ENCODE assay signal across 16 cellular contexts in genomic region chr9:28264368-28264767, GRCh38.
A peak's percentile ranks its signal among the peaks of the same experiment; 100 is the strongest.
DNase-seq lines count a peak whose midpoint lies in the region; ATAC-seq and TF ChIP-seq lines count a peak whose summit lies in the region.
"Had no signal": no experiment of that assay in that cellular context is flagged by ENCODE, and none has a peak within 500 bp of the region (broad histone marks: within the 10 kb centered on the region; RNA-seq: fewer than 3 reads in every experiment).

No MANE protein-coding gene starts in this region.

- no peak overlapping the region for H2AFZ ChIP-seq in IMR-90 (replicated peaks; ENCODE audit: low read length, poor library complexity)

- H3K27ac ChIP-seq in IMR-90 (ENCODE audit: insufficient read depth, low read length) = no peak overlapping the region
- H3K27ac ChIP-seq: heart left ventricle, prostate gland had no signal

- TF ChIP-seq POLR2A in IMR-90 (IDR thresholded peaks at IDR 0.05; ENCODE audit: low read depth, low read length) = no peak

- peak; percentile 6 for DNase-seq in IMR-90
- DNase-seq in amniotic epithelial cell (ENCODE audit: low read depth) = peak; percentile 41
- DNase-seq in fibroblast of peridontal ligament (ENCODE audit: extremely low read depth) = peak; percentile 89
- DNase-seq in stromal cell of bone marrow (ENCODE audit: low read depth) = peak; percentile 68
- DNase-seq in NCI-H1930 (lab: John Stamatoyannopoulos, UW) = no peak
- no peak for DNase-seq in activated CD4-positive, alpha-beta memory T cell treated with anti-CD3 and anti-CD28 coated beads for 36 hours
- DNase-seq: heart left ventricle; NCI-H1417 treated with DMSO at 0.1 percent for 48 hours; NCI-H526; stimulated activated CD4-positive, alpha-beta T cell treated with anti-CD3 and anti-CD28 coated beads, Interleukin-2, amount 100 ng/mL, for 24 hours; stimulated activated naive B cell treated with anti-CD40 and anti-IgM and Interleukin-4, amounts not matched to agents 10 μg/mL and 1 μg/mL and 100 μg/mL, for 72 hours had no signal

- no peaks in the 10 kb centered on the region for H3K79me1 ChIP-seq in IMR-90 (ENCODE audit: low read depth in 1 of 2, low read length in 2 of 2)

- no peaks in the 10 kb centered on the region for H3K36me3 Mint-ChIP-seq in activated CD4-positive, alpha-beta memory T cell treated with anti-CD3 and anti-CD28 coated beads for 36 hours
- H3K36me3 Mint-ChIP-seq: activated naive CD4-positive, alpha-beta T cell treated with anti-CD3 and anti-CD28 coated beads, Interleukin-2, amount 50 U/mL, for 72 hours; stimulated activated naive B cell treated with anti-CD40 and anti-IgM and Interleukin-4, amounts not matched to agents 10 μg/mL and 1 μg/mL and 100 μg/mL, for 72 hours had no signal

- H3K4me1 ChIP-seq in IMR-90 (ENCODE audit: control insufficient read depth, insufficient read depth, low read length) = no peaks in the 10 kb centered on the region
- H3K4me1 ChIP-seq: heart left ventricle, prostate gland had no signal

- H3K9me1 ChIP-seq in IMR-90 (ENCODE audit: insufficient read depth, low read length) = no peaks in the 10 kb centered on the region

- no peak for TF ChIP-seq CTCF in IMR-90 (conservative IDR thresholded peaks at IDR 0.05; ENCODE audit: low read depth, low read length)

- H3K4me2 ChIP-seq in IMR-90 (ENCODE audit: low read depth, low read length) = no peak overlapping the region

- H3K27me3 ChIP-seq in IMR-90 (ENCODE audit: control insufficient read depth, insufficient read depth, low read length) = no peaks in the 10 kb centered on the region
- H3K27me3 ChIP-seq: heart left ventricle had no signal

- no peak overlapping the region for H3K56ac ChIP-seq in IMR-90 (ENCODE audit: extremely low read depth, insufficient read depth, low read length)

- no peak for ATAC-seq in IMR-90 (ENCODE audit: low read depth)
- ATAC-seq in GM18502 (IDR thresholded peaks at IDR 0.05; ENCODE audit: poor library complexity, unreplicated experiment) = no peak
- ATAC-seq: activated naive CD4-positive, alpha-beta T cell treated with anti-CD3 and anti-CD28 coated beads, Interleukin-2, amount 50 U/mL, for 72 hours; heart left ventricle; Right ventricle myocardium inferior; stimulated activated naive B cell treated with anti-CD40 and anti-IgM and Interleukin-4, amounts not matched to agents 10 μg/mL and 1 μg/mL and 100 μg/mL, for 72 hours had no signal

- H4K20me1 ChIP-seq in IMR-90 (ENCODE audit: insufficient read depth, low read length) = no peaks in the 10 kb centered on the region

- no peaks in the 10 kb centered on the region for H3K27me3 Mint-ChIP-seq in activated CD4-positive, alpha-beta memory T cell treated with anti-CD3 and anti-CD28 coated beads for 36 hours
- H3K27me3 Mint-ChIP-seq: stimulated activated naive B cell treated with anti-CD40 and anti-IgM and Interleukin-4, amounts not matched to agents 10 μg/mL and 1 μg/mL and 100 μg/mL, for 72 hours had no signal

- dilution Hi-C loops in IMR-90 (cut with HindIII; ENCODE audit: low sequenced_read_pairs, unreplicated experiment) = no loop called here

- no peaks in the 10 kb centered on the region; the same call in 1 of the 2 replicates for H3K9me3 ChIP-seq in IMR-90 (ENCODE audit: control insufficient read depth, insufficient read depth, low read length)
- H3K9me3 ChIP-seq: heart left ventricle, prostate gland had no signal

- H4K91ac ChIP-seq in IMR-90 (ENCODE audit: insufficient read depth, low read depth, low read length) = no peak overlapping the region

- CTCF ChIA-PET in IMR-90 (lab: Yijun Ruan, JAX) = no interaction called here
- CTCF ChIA-PET in activated CD4-positive, alpha-beta memory T cell treated with anti-CD3 and anti-CD28 coated beads for 36 hours (lab: Charles Lee) = no interaction called here

- H3K9ac ChIP-seq in IMR-90 (ENCODE audit: low read depth, low read length) = no peak overlapping the region

- no peak overlapping the region for H2BK5ac ChIP-seq in IMR-90 (ENCODE audit: low read depth, low read length, poor library complexity, severe bottlenecking)

- no peak overlapping the region for H3K4ac ChIP-seq in IMR-90 (ENCODE audit: low read depth, low read length)

- WGBS in IMR-90 (ENCODE audit: extremely low coverage in 2 of 2, insufficient read length in 1 of 2), 2 experiments = no CpG with 5 or more reads among the region's 4 CpGs

- no peaks in the 10 kb centered on the region for H3K36me3 ChIP-seq in IMR-90 (ENCODE audit: control insufficient read depth, insufficient read depth, low read length)
- H3K36me3 ChIP-seq: heart left ventricle, prostate gland had no signal

- no peak overlapping the region for H2AK5ac ChIP-seq in IMR-90 (ENCODE audit: low read depth, low read length)

- no peak overlapping the region for H3K4me3 ChIP-seq in IMR-90 (ENCODE audit: insufficient read depth, low read depth, low read length)
- H3K4me3 ChIP-seq: heart left ventricle, prostate gland had no signal

- no peak overlapping the region for H2AK9ac ChIP-seq in IMR-90 (replicated peaks; ENCODE audit: low read depth, low read length, poor library complexity)

- POLR2A ChIA-PET in IMR-90 (lab: Charles Lee; ENCODE audit: unreplicated experiment) = no interaction called here
- POLR2A ChIA-PET in activated CD4-positive, alpha-beta memory T cell treated with anti-CD3 and anti-CD28 coated beads for 36 hours (lab: Charles Lee) = no interaction called here

- H3K4me3 Mint-ChIP-seq in activated CD4-positive, alpha-beta memory T cell treated with anti-CD3 and anti-CD28 coated beads for 36 hours = no peak overlapping the region
- H3K4me3 Mint-ChIP-seq: activated T-helper 1 cell treated with anti-CD3 and anti-CD28 coated beads, Interleukin-12 subunit alpha, Interleukin-12 subunit beta, Interleukin-2, Interleukin-4 antibody, amounts not matched to agents 30 ng/mL and 10 ng/mL and 1 ng/mL, durations not matched to agents 14 hours and 24 hours and 36 hours; stimulated activated naive B cell treated with anti-CD40 and anti-IgM and Interleukin-4, amounts not matched to agents 10 μg/mL and 1 μg/mL and 100 μg/mL, for 72 hours had no signal

- intact Hi-C loops in IMR-90 (cut with micrococcal nuclease) = no loop called here
- intact Hi-C loops in activated CD4-positive, alpha-beta memory T cell treated with anti-CD3 and anti-CD28 coated beads for 36 hours (cut with micrococcal nuclease) = no loop called here

- TF ChIP-seq RAD21 in IMR-90 (IDR thresholded peaks at IDR 0.05; ENCODE audit: low read length) = no peak

- no peak overlapping the region for H2BK120ac ChIP-seq in IMR-90 (ENCODE audit: low read depth, low read length)

- no peak overlapping the region for H2BK20ac ChIP-seq in IMR-90 (ENCODE audit: low read depth, low read length)

- H3K14ac ChIP-seq in IMR-90 (replicated peaks; ENCODE audit: low read depth, low read length) = no peak overlapping the region

- no peaks in the 10 kb centered on the region for H3K4me1 Mint-ChIP-seq in activated CD4-positive, alpha-beta memory T cell treated with anti-CD3 and anti-CD28 coated beads for 36 hours (ENCODE audit: low read depth)
- H3K4me1 Mint-ChIP-seq: stimulated activated naive B cell treated with anti-CD40 and anti-IgM and Interleukin-4, amounts not matched to agents 10 μg/mL and 1 μg/mL and 100 μg/mL, for 72 hours had no signal

- no peak overlapping the region for H3K18ac ChIP-seq in IMR-90 (ENCODE audit: low read depth, low read length)

- in situ Hi-C loops in IMR-90 (cut with MboI; ENCODE audit: low sequenced_read_pairs) = no loop called here

- H3K23ac ChIP-seq in IMR-90 (ENCODE audit: low read depth, low read length) = no peak overlapping the region

- BruUV-seq in IMR-90 (replicated peaks; lab: Mats Ljungman, UMichigan) = no TSS peak

- no peak overlapping the region for H4K8ac ChIP-seq in IMR-90 (ENCODE audit: low read depth in 2 of 2, low read length in 2 of 2)

- no peak overlapping the region for H2BK15ac ChIP-seq in IMR-90 (ENCODE audit: low read depth, low read length)

- peaks cover 4% of the 10 kb centered on the region for H3K9me3 Mint-ChIP-seq in activated CD4-positive, alpha-beta memory T cell treated with anti-CD3 and anti-CD28 coated beads for 36 hours

- no peak overlapping the region for H3K27ac Mint-ChIP-seq in activated CD4-positive, alpha-beta memory T cell treated with anti-CD3 and anti-CD28 coated beads for 36 hours
- H3K27ac Mint-ChIP-seq: activated naive CD4-positive, alpha-beta T cell treated with anti-CD3 and anti-CD28 coated beads, Interleukin-2, amount 50 U/mL, for 72 hours; activated T-helper 1 cell treated with anti-CD3 and anti-CD28 coated beads, Interleukin-12 subunit alpha, Interleukin-12 subunit beta, Interleukin-2, Interleukin-4 antibody, amounts not matched to agents 30 ng/mL and 10 ng/mL and 1 ng/mL, durations not matched to agents 14 hours and 24 hours and 36 hours; stimulated activated naive B cell treated with anti-CD40 and anti-IgM and Interleukin-4, amounts not matched to agents 10 μg/mL and 1 μg/mL and 100 μg/mL, for 72 hours had no signal

- no peak overlapping the region for H4K5ac ChIP-seq in IMR-90 (ENCODE audit: low read depth, low read length)

TF ChIP-seq in IMR-90, 13 proteins besides CTCF, POLR2A, EP300 and RAD21:
- TF ChIP-seq FOS (IDR thresholded peaks at IDR 0.05; ENCODE audit: low read depth, low read length) = no peak
- no peak for TF ChIP-seq CEBPB (IDR thresholded peaks at IDR 0.05; ENCODE audit: low read depth, low read length)
- TF ChIP-seq MAFK (IDR thresholded peaks at IDR 0.05; ENCODE audit: low read depth, low read length) = no peak
- TF ChIP-seq RFX5 (IDR thresholded peaks at IDR 0.05; ENCODE audit: low read depth, low read length) = no peak
- no peak for TF ChIP-seq MAZ (IDR thresholded peaks at IDR 0.05; ENCODE audit: borderline replicate concordance, low read depth, low read length)

Comparison
In these comparisons a context has a peak if more than half of its experiments do, and no peak if none do; other contexts are left out.
1. DNase-seq: peak in IMR-90 (single experiment), amniotic epithelial cell (single experiment), fibroblast of peridontal ligament (single experiment) and stromal cell of bone marrow (single experiment); none in NCI-H1930 (0 of 2) and activated CD4-positive, alpha-beta memory T cell treated with anti-CD3 and anti-CD28 coated beads for 36 hours (single experiment).